17 cellular contexts compared by ENCODE assay signal in the genomic region with DNA sequence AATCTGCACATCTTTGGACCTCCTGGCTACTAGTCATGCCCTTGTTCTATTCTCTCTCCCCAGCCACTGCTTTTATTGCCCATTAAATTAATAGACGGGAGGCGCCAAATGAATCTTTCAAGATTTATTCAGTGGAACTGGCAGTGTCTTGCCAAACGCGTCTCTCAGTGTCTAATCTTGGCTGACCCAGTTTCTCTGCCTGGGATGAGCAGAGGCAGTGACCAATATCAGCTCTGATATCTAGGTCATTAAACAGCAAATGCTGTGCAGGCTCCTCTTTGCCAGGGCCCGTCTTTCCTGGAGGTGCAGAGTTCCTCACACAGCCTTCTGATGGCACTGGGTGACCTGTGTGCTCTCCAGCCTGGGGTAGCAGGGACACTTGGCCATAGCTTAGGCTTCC.
"Had no signal": no experiment of that assay in that cellular context is flagged by ENCODE, and none has a peak within 500 bp of the region (broad histone marks: within the 10 kb centered on the region; RNA-seq: fewer than 3 reads in every experiment).

No MANE protein-coding gene starts in this region.

- ATAC-seq: left colon; naive thymus-derived CD8-positive, alpha-beta T cell; pancreas; stimulated activated naive B cell treated with anti-CD40 and anti-IgM and Interleukin-4, amounts not matched to agents 10 μg/mL and 1 μg/mL and 100 μg/mL, for 72 hours; stimulated activated naive CD8-positive, alpha-beta T cell treated with anti-CD3 and anti-CD28 coated beads, Interleukin-15, amount 100 ng/mL, for 72 hours had no signal

- DNase-seq: cerebellar nuclear complex; colonic mucosa; dermis blood vessel endothelial cell; effector CD4-positive, alpha-beta T cell; gastrocnemius medialis; left colon; mammary epithelial cell; naive thymus-derived CD8-positive, alpha-beta T cell; occipital lobe; pancreas; right lobe of liver; stimulated activated CD4-positive, alpha-beta T cell treated with anti-CD3 and anti-CD28 coated beads, Interleukin-4, amount 100 ng/mL, for 24 hours; stimulated activated naive B cell treated with anti-CD40 and anti-IgM and Interleukin-4, amounts not matched to agents 10 μg/mL and 1 μg/mL and 100 μg/mL, for 72 hours; stimulated activated naive CD8-positive, alpha-beta T cell treated with anti-CD3 and anti-CD28 coated beads, Interleukin-15, amount 100 ng/mL, for 72 hours; transverse colon had no signal

- H3K4me3 Mint-ChIP-seq: naive thymus-derived CD8-positive, alpha-beta T cell; neural progenitor cell; stimulated activated naive B cell treated with anti-CD40 and anti-IgM and Interleukin-4, amounts not matched to agents 10 μg/mL and 1 μg/mL and 100 μg/mL, for 72 hours; stimulated activated naive CD8-positive, alpha-beta T cell treated with anti-CD3 and anti-CD28 coated beads, Interleukin-15, amount 100 ng/mL, for 72 hours had no signal

- H3K36me3 Mint-ChIP-seq: naive thymus-derived CD8-positive, alpha-beta T cell had no signal

- H3K9me3 Mint-ChIP-seq: neural progenitor cell had no signal

- H3K27ac Mint-ChIP-seq: naive thymus-derived CD8-positive, alpha-beta T cell; neural progenitor cell; progenitor cell of endocrine pancreas; stimulated activated naive B cell treated with anti-CD40 and anti-IgM and Interleukin-4, amounts not matched to agents 10 μg/mL and 1 μg/mL and 100 μg/mL, for 72 hours; stimulated activated naive CD8-positive, alpha-beta T cell treated with anti-CD3 and anti-CD28 coated beads, Interleukin-15, amount 100 ng/mL, for 72 hours had no signal

- H3K27me3 Mint-ChIP-seq: progenitor cell of endocrine pancreas; stimulated activated naive B cell treated with anti-CD40 and anti-IgM and Interleukin-4, amounts not matched to agents 10 μg/mL and 1 μg/mL and 100 μg/mL, for 72 hours had no signal
